ENCODE assay signal across 7 cellular contexts in genomic region chr22:45107671-45108070, GRCh38.
"Had no signal": no experiment of that assay in that cellular context is flagged by ENCODE, and none has a peak within 500 bp of the region (broad histone marks: within the 10 kb centered on the region; RNA-seq: fewer than 3 reads in every experiment).

No MANE protein-coding gene starts in this region.

- H3K4me2 ChIP-seq: KMS-11 had no signal

- ATAC-seq: HepG2 had no signal

- H3K27ac ChIP-seq: HL-60, KMS-11 had no signal

- H3K9ac ChIP-seq: KMS-11 had no signal

- DNase-seq: IMR-90, KBM-7, KG1 had no signal

- FAIRE-seq: HepG2, HTR-8/SVneo had no signal
